In genomic region chr4:4248036-4248884, GRCh38 we compare ENCODE assay signal across 8 cellular contexts. TPM values are rescaled to one million over a fixed set of nuclear protein-coding genes. Genes with fewer than 3 reads are reported as not detected.
DNase-seq lines count a peak whose midpoint lies in the region; ATAC-seq lines count a peak whose summit lies in the region.

A gene with protein sequence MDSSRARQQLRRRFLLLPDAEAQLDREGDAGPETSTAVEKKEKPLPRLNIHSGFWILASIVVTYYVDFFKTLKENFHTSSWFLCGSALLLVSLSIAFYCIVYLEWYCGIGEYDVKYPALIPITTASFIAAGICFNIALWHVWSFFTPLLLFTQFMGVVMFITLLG (minus strand): TSS chr4:4248223. CDS start chr4:4248202, 21 bp downstream.

- ATAC-seq in HG03460 (IDR thresholded peaks at IDR 0.05; ENCODE audit: unreplicated experiment) (peak; percentile 95), left lobe of liver (peak; percentile 93)

- H3K9ac ChIP-seq in BLaER1 treated with 17β-estradiol and CSF1 and Interleukin-3, amounts not matched to agents 10 nM and 100 nM, result peak within 1 kb of the TSS; percentile 79 to 90 (median 85)

- peaks cover 6 to 19% (median 10%) of the 10 kb centered on the region in 10 experiments; a peak in 17 of 20 replicates for H3K4me1 ChIP-seq in BLaER1 treated with 17β-estradiol and CSF1 and Interleukin-3, amounts not matched to agents 10 nM and 100 nM

- H3K4me2 ChIP-seq in BLaER1 treated with 17β-estradiol and CSF1 and Interleukin-3, amounts not matched to agents 10 nM and 100 nM, result peak within 1 kb of the TSS; percentile 61 to 86 (median 72)

- DNase-seq in GM19240 (ENCODE audit: insufficient read length, low spot score) (peak; percentile 93), NCI-H69 (lab: John Stamatoyannopoulos, UW) (peak; percentile 87), dedifferentiated amniotic fluid mesenchymal stem cell (ENCODE audit: extremely low spot score) (peak; percentile 96), left lobe of liver (ENCODE audit: low spot score) (peak; percentile 94)
- DNase-seq in activated CD4-positive, alpha-beta T cell treated with anti-CD3 and anti-CD28 coated beads, Interleukin-2, amount 50 U/mL, for 1 hour, result peak; percentile 90
- DNase-seq in stimulated activated CD4-positive, alpha-beta T cell treated with anti-CD3 and anti-CD28 coated beads, Interleukin-2, amount 100 ng/mL, for 4 hours (ENCODE audit: low read depth), result peak; percentile 86

- peaks cover 3 to 33% (median 29%) of the 10 kb centered on the region in 11 experiments; a peak in 20 of 22 replicates for H3K27me3 ChIP-seq in BLaER1 treated with 17β-estradiol and CSF1 and Interleukin-3, amounts not matched to agents 10 nM and 100 nM

- peak within 1 kb of the TSS; percentile 64 to 81 (median 72) for H3K4me3 ChIP-seq in BLaER1 treated with 17β-estradiol and CSF1 and Interleukin-3, amounts not matched to agents 10 nM and 100 nM

- peaks cover 0 to 6% (median 0%) of the 10 kb centered on the region in 11 experiments; a peak in 2 of 22 replicates for H3K9me3 ChIP-seq in BLaER1 treated with 17β-estradiol and CSF1 and Interleukin-3, amounts not matched to agents 10 nM and 100 nM (replicated peaks in 1 of 11)

- H3K27ac ChIP-seq in BLaER1 treated with 17β-estradiol and CSF1 and Interleukin-3, amounts not matched to agents 10 nM and 100 nM, result peak within 1 kb of the TSS; percentile 76 to 89 (median 81)

- H4K20me1 ChIP-seq in BLaER1 treated with 17β-estradiol and CSF1 and Interleukin-3, amounts not matched to agents 10 nM and 100 nM, result no peaks in the 10 kb centered on the region

- H3K36me3 ChIP-seq in BLaER1 treated with 17β-estradiol and CSF1 and Interleukin-3, amounts not matched to agents 10 nM and 100 nM, result peaks cover 0 to 25% (median 15%) of the 10 kb centered on the region in 11 experiments; a peak in 12 of 22 replicates

RNA-seq across cellular contexts. Expression of the gene that starts here (rescaled TPM):
- total RNA-seq in left lobe of liver, result 4.7 TPM

Comparison
In these comparisons a context has a peak if more than half of its experiments do, and no peak if none do; other contexts are left out.
1. Peak in every context shown above with its lines: DNase-seq, ATAC-seq, H3K4me3 ChIP-seq and H3K27ac ChIP-seq.